In the genomic region with DNA sequence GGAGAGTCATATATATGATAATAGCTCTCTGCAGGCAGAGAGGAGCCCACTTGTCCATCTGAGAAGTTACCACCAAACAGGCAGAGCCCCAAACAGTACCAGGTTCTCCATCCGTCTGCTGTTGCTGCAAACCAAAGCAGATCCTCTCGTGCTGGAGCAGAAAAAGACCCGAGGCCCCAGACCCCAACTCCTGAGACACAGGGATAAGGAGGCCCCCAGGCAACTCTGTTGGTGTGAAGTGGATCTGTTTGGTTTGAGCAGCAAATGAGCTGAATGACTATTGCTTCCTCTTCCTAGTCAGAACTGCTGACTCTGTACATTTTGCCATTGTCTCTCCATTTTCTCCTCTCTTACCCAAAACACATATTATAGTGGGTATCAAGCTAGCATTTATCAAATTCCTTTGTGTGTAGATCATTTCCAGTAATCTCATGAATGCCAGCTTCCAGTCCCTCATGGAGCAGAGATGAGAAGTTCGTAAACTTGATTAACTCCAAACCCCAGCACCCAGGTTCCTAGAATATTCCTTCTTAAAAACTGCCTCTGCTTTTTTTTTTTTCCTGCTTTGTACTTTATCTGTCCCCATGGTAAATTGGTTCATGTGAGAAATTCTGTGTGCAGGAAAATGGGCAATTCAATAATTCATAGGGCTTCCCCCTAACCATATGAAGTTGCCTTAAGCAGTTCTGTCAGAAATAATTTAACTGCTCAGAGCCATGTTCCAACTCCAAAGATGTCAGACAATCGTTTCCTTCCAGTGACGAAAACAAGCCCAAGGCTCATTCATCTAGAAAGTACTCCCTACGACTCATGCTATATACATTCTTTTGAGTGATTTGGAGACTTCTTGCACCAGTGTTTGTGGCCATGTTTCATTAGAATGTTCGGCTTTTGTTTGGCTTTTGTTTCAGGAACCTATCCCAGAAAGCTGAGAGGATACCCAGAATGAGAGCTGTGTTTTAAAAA, we compare ENCODE assay signal across 14 cellular contexts.
DNase-seq lines count a peak whose midpoint lies in the region; ATAC-seq, FAIRE-seq and TF ChIP-seq lines count a peak whose summit lies in the region.
"Had no signal": no experiment of that assay in that cellular context is flagged by ENCODE, and none has a peak within 500 bp of the region (broad histone marks: within the 10 kb centered on the region; RNA-seq: fewer than 3 reads in every experiment).

No MANE protein-coding gene starts in this region.

- H3K9me3 Mint-ChIP-seq in mesothelial cell of epicardium = peaks cover 46% of the 10 kb centered on the region
- H3K9me3 Mint-ChIP-seq: activated CD4-positive, alpha-beta memory T cell treated with anti-CD3 and anti-CD28 coated beads for 36 hours had no signal

- no peaks in the 10 kb centered on the region for H3K27me3 ChIP-seq in bronchial epithelial cell (ENCODE audit: control insufficient read depth, insufficient read depth, low read length)
- H3K27me3 ChIP-seq: tibial artery had no signal

- peaks cover 51% of the 10 kb centered on the region for H3K4me1 Mint-ChIP-seq in mesothelial cell of epicardium

- H3K27ac Mint-ChIP-seq in mesothelial cell of epicardium = peak overlapping the region; percentile 91
- H3K27ac Mint-ChIP-seq: activated CD4-positive, alpha-beta memory T cell treated with anti-CD3 and anti-CD28 coated beads for 36 hours had no signal

- DNase-seq in AG08396 (ENCODE audit: low spot score) = peak; percentile 24
- DNase-seq in NCI-H226 = peak; percentile 68
- peak; percentile 67 for DNase-seq in bronchial epithelial cell (ENCODE audit: low read depth)
- no peak for DNase-seq in mesothelial cell of epicardium (ENCODE audit: low spot score in 2 of 2, unreplicated experiment in 2 of 2)
- no peak for DNase-seq in SKM-1 (lab: John Stamatoyannopoulos, UW; ENCODE audit: unreplicated experiment)
- DNase-seq in AML-193 (lab: John Stamatoyannopoulos, UW) = no peak
- DNase-seq: activated CD4-positive, alpha-beta memory T cell treated with anti-CD3 and anti-CD28 coated beads for 36 hours; activated naive CD4-positive, alpha-beta T cell treated with Interleukin-2 at 50 U/mL for 16 hours; NCI-H1092; NCI-H526; tibial artery had no signal

- H3K4me3 ChIP-seq in bronchial epithelial cell (ENCODE audit: low read depth, low read length) = no peak overlapping the region
- H3K4me3 ChIP-seq: lung, tibial artery had no signal

- ATAC-seq in HG02798 (IDR thresholded peaks at IDR 0.05; ENCODE audit: poor library complexity, unreplicated experiment) (no peak), HG03571 (IDR thresholded peaks at IDR 0.05; ENCODE audit: unreplicated experiment) (no peak)

- no peaks in the 10 kb centered on the region for H3K36me3 Mint-ChIP-seq in mesothelial cell of epicardium
- H3K36me3 Mint-ChIP-seq: activated CD4-positive, alpha-beta memory T cell treated with anti-CD3 and anti-CD28 coated beads for 36 hours had no signal

- no peak for TF ChIP-seq CTCF in bronchial epithelial cell (IDR thresholded peaks at IDR 0.05; ENCODE audit: insufficient read depth, low read length, severe bottlenecking)
- TF ChIP-seq CTCF in mesothelial cell of epicardium (IDR thresholded peaks at IDR 0.05; ENCODE audit: unreplicated experiment) = no peak

- FAIRE-seq in bronchial epithelial cell (lab: Jason Lieb, UNC) = no peak

- H3K4me3 Mint-ChIP-seq in mesothelial cell of epicardium = no peak overlapping the region
- H3K4me3 Mint-ChIP-seq: activated CD4-positive, alpha-beta memory T cell treated with anti-CD3 and anti-CD28 coated beads for 36 hours had no signal

- no peaks in the 10 kb centered on the region for H3K27me3 Mint-ChIP-seq in mesothelial cell of epicardium (ENCODE audit: low read depth)
- H3K27me3 Mint-ChIP-seq: activated CD4-positive, alpha-beta memory T cell treated with anti-CD3 and anti-CD28 coated beads for 36 hours had no signal

- H3K36me3 ChIP-seq in bronchial epithelial cell (ENCODE audit: control insufficient read depth, insufficient read depth, low read length) = no peaks in the 10 kb centered on the region
- H3K36me3 ChIP-seq: tibial artery had no signal

Comparison
In these comparisons a context has a peak if more than half of its experiments do, and no peak if none do; other contexts are left out.
1. DNase-seq: peak in AG08396 (single experiment), NCI-H226 (single experiment) and bronchial epithelial cell (single experiment); none in mesothelial cell of epicardium (0 of 2), SKM-1 (single experiment) and AML-193 (0 of 2).